ENCODE assay signal across 11 cellular contexts in genomic region chr14:73236752-73237218, GRCh38. TPM values are rescaled to one million over a fixed set of nuclear protein-coding genes. Genes with fewer than 3 reads are reported as not detected.
A peak's percentile ranks its signal among the peaks of the same experiment; 100 is the strongest.
DNase-seq lines count a peak whose midpoint lies in the region; ATAC-seq lines count a peak whose summit lies in the region.
"Had no signal": no experiment of that assay in that cellular context is flagged by ENCODE, and none has a peak within 500 bp of the region (broad histone marks: within the 10 kb centered on the region; RNA-seq: fewer than 3 reads in every experiment).

No MANE protein-coding gene starts in this region.

- H3K27me3 Mint-ChIP-seq in activated CD4-positive, alpha-beta T cell treated with anti-CD3 and anti-CD28 coated beads for 36 hours: peaks cover 65% of the 10 kb centered on the region
- peaks cover 74% of the 10 kb centered on the region for H3K27me3 Mint-ChIP-seq in activated CD4-positive, alpha-beta memory T cell treated with anti-CD3 and anti-CD28 coated beads, Interleukin-2, amount 10 ng/mL, durations not matched to agents 7 days and 5 days
- H3K27me3 Mint-ChIP-seq in stimulated activated naive B cell treated with anti-CD40 and anti-IgM and Interleukin-4, amounts not matched to agents 10 μg/mL and 1 μg/mL and 100 μg/mL, for 72 hours: peaks cover 66 to 77% of the 10 kb centered on the region in 2 donors

- ATAC-seq in activated CD4-positive, alpha-beta T cell treated with anti-CD3 and anti-CD28 coated beads for 36 hours: no peak
- ATAC-seq in stimulated activated naive B cell treated with anti-CD40 and anti-IgM and Interleukin-4, amounts not matched to agents 10 μg/mL and 1 μg/mL and 100 μg/mL, for 72 hours (replicated peaks): peak in 1 of 2 donors; percentile 1
- no peak for ATAC-seq in HG02798 (IDR thresholded peaks at IDR 0.05; ENCODE audit: poor library complexity, unreplicated experiment)
- no peak for ATAC-seq in Right ventricle myocardium inferior

- no peak overlapping the region for H3K27ac Mint-ChIP-seq in activated CD4-positive, alpha-beta T cell treated with anti-CD3 and anti-CD28 coated beads for 36 hours
- no peak overlapping the region for H3K27ac Mint-ChIP-seq in activated CD4-positive, alpha-beta memory T cell treated with anti-CD3 and anti-CD28 coated beads, Interleukin-2, amount 10 ng/mL, durations not matched to agents 7 days and 5 days
- no peak overlapping the region for H3K27ac Mint-ChIP-seq in stimulated activated naive B cell treated with anti-CD40 and anti-IgM and Interleukin-4, amounts not matched to agents 10 μg/mL and 1 μg/mL and 100 μg/mL, for 72 hours

- CTCF ChIA-PET in activated CD4-positive, alpha-beta T cell treated with anti-CD3 and anti-CD28 coated beads for 36 hours (lab: Charles Lee): no interaction called here
- CTCF ChIA-PET in activated CD4-positive, alpha-beta memory T cell treated with anti-CD3 and anti-CD28 coated beads, Interleukin-2, amount 10 ng/mL, durations not matched to agents 7 days and 5 days (lab: Charles Lee): no interaction called here

- POLR2A ChIA-PET in activated CD4-positive, alpha-beta T cell treated with anti-CD3 and anti-CD28 coated beads for 36 hours (lab: Charles Lee): no interaction called here
- POLR2A ChIA-PET in activated CD4-positive, alpha-beta memory T cell treated with anti-CD3 and anti-CD28 coated beads, Interleukin-2, amount 10 ng/mL, durations not matched to agents 7 days and 5 days (lab: Charles Lee): no interaction called here

- no peak for DNase-seq in activated CD4-positive, alpha-beta T cell treated with anti-CD3 and anti-CD28 coated beads for 36 hours
- no peak for DNase-seq in activated CD4-positive, alpha-beta T cell treated with anti-CD3 and anti-CD28 coated beads for 1 hour
- DNase-seq in activated CD4-positive, alpha-beta memory T cell treated with anti-CD3 and anti-CD28 coated beads, Interleukin-2, amount 10 ng/mL, durations not matched to agents 7 days and 5 days: no peak
- no peak for DNase-seq in stimulated activated naive B cell treated with anti-CD40 and anti-IgM and Interleukin-4, amounts not matched to agents 10 μg/mL and 1 μg/mL and 100 μg/mL, for 72 hours
- no peak for DNase-seq in Right ventricle myocardium inferior (ENCODE audit: missing footprints)
- no peak for DNase-seq in COLO829 (ENCODE audit: low spot score)
- DNase-seq: NCI-H226; stimulated activated CD4-positive, alpha-beta T cell treated with anti-CD3 and anti-CD28 coated beads, Interleukin-2, amount 100 ng/mL, for 24 hours had no signal

- peak overlapping the region; percentile 18 for H3K4me3 Mint-ChIP-seq in activated CD4-positive, alpha-beta T cell treated with anti-CD3 and anti-CD28 coated beads for 36 hours
- peak overlapping the region; percentile 46 for H3K4me3 Mint-ChIP-seq in activated CD4-positive, alpha-beta memory T cell treated with anti-CD3 and anti-CD28 coated beads, Interleukin-2, amount 10 ng/mL, durations not matched to agents 7 days and 5 days
- H3K4me3 Mint-ChIP-seq in stimulated activated naive B cell treated with anti-CD40 and anti-IgM and Interleukin-4, amounts not matched to agents 10 μg/mL and 1 μg/mL and 100 μg/mL, for 72 hours: peak overlapping the region; percentile 79 to 82

- no peaks in the 10 kb centered on the region for H3K9me3 Mint-ChIP-seq in activated CD4-positive, alpha-beta T cell treated with anti-CD3 and anti-CD28 coated beads for 36 hours (ENCODE audit: low read depth)
- no peaks in the 10 kb centered on the region for H3K9me3 Mint-ChIP-seq in activated CD4-positive, alpha-beta memory T cell treated with anti-CD3 and anti-CD28 coated beads, Interleukin-2, amount 10 ng/mL, durations not matched to agents 7 days and 5 days
- no peaks in the 10 kb centered on the region for H3K9me3 Mint-ChIP-seq in stimulated activated naive B cell treated with anti-CD40 and anti-IgM and Interleukin-4, amounts not matched to agents 10 μg/mL and 1 μg/mL and 100 μg/mL, for 72 hours

- H3K4me1 Mint-ChIP-seq in activated CD4-positive, alpha-beta T cell treated with anti-CD3 and anti-CD28 coated beads for 36 hours: peaks cover 11% of the 10 kb centered on the region
- peaks cover 24% of the 10 kb centered on the region for H3K4me1 Mint-ChIP-seq in activated CD4-positive, alpha-beta memory T cell treated with anti-CD3 and anti-CD28 coated beads, Interleukin-2, amount 10 ng/mL, durations not matched to agents 7 days and 5 days
- H3K4me1 Mint-ChIP-seq in stimulated activated naive B cell treated with anti-CD40 and anti-IgM and Interleukin-4, amounts not matched to agents 10 μg/mL and 1 μg/mL and 100 μg/mL, for 72 hours: peaks cover 41 to 60% of the 10 kb centered on the region in 2 donors

- peak overlapping the region; percentile 47 for H3K4me3 ChIP-seq in iPS-11a (ENCODE audit: low read depth, low read length)
- H3K4me3 ChIP-seq: SJSA1 had no signal

- H3K36me3 Mint-ChIP-seq in activated CD4-positive, alpha-beta T cell treated with anti-CD3 and anti-CD28 coated beads for 36 hours (ENCODE audit: low read depth): no peaks in the 10 kb centered on the region
- H3K36me3 Mint-ChIP-seq in activated CD4-positive, alpha-beta memory T cell treated with anti-CD3 and anti-CD28 coated beads, Interleukin-2, amount 10 ng/mL, durations not matched to agents 7 days and 5 days (ENCODE audit: low read depth): peaks cover 3% of the 10 kb centered on the region
- H3K36me3 Mint-ChIP-seq in stimulated activated naive B cell treated with anti-CD40 and anti-IgM and Interleukin-4, amounts not matched to agents 10 μg/mL and 1 μg/mL and 100 μg/mL, for 72 hours: peaks cover 0 to 4% of the 10 kb centered on the region in 2 donors

- intact Hi-C loops in activated CD4-positive, alpha-beta T cell treated with anti-CD3 and anti-CD28 coated beads for 36 hours (cut with DNase I, micrococcal nuclease): loop anchor here in 1 of 2 experiments (5.0 kb wide), 1 partner anchor 236 kb away; no protein-coding TSS in a partner anchor
- intact Hi-C loops in Right ventricle myocardium inferior (cut with DNase I): no loop called here

RNA-seq across cellular contexts. Expression of gene PAPLN, which starts 0.5 kb away (rescaled TPM):
- total RNA-seq in activated CD4-positive, alpha-beta T cell treated with anti-CD3 and anti-CD28 coated beads for 36 hours: under 1 TPM; 0.21 to 0.30 TPM
- 1 to 10 TPM; 1.4 to 1.6 TPM for total RNA-seq in activated CD4-positive, alpha-beta memory T cell treated with anti-CD3 and anti-CD28 coated beads, Interleukin-2, amount 10 ng/mL, durations not matched to agents 7 days and 5 days
- total RNA-seq in Right ventricle myocardium inferior: 2.5 TPM

Comparison
In these comparisons a context has a peak if more than half of its experiments do, and no peak if none do; other contexts are left out.
1. H3K4me3 Mint-ChIP-seq: peak in every context shown above with its lines; median percentile 80 in stimulated activated naive B cell treated with anti-CD40 and anti-IgM and Interleukin-4, amounts not matched to agents 10 μg/mL and 1 μg/mL and 100 μg/mL, for 72 hours; 46 in activated CD4-positive, alpha-beta memory T cell treated with anti-CD3 and anti-CD28 coated beads, Interleukin-2, amount 10 ng/mL, durations not matched to agents 7 days and 5 days; 18 in activated CD4-positive, alpha-beta T cell treated with anti-CD3 and anti-CD28 coated beads for 36 hours.